In the genomic region with DNA sequence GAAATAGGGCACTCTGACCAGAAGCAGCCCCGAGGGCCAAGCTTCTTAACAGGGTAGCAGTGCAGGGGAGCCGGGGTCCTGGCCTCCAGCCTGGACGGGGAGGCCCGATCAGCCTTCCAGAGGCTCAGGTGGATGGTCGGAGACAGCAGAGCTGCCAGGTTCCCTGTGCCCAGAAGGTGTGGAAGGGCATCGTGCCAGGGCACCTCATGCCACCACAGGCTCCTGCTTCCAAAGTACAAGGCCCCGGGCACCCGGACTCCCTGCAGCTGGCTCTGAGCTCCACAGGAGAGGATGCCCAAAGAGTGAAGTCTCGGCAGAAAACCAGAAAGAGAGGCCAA, we compare ENCODE assay signal across 9 cellular contexts. TPM values are rescaled to one million over a fixed set of nuclear protein-coding genes. Genes with fewer than 3 reads are reported as not detected.
DNase-seq lines count a peak whose midpoint lies in the region; ATAC-seq, FAIRE-seq and TF ChIP-seq lines count a peak whose summit lies in the region.
"Had no signal": no experiment of that assay in that cellular context is flagged by ENCODE, and none has a peak within 500 bp of the region (broad histone marks: within the 10 kb centered on the region; RNA-seq: fewer than 3 reads in every experiment).

No MANE protein-coding gene starts in this region.

- BruUV-seq in HepG2 (replicated peaks; lab: Mats Ljungman, UMichigan) = no TSS peak

- in situ Hi-C loops in astrocyte of the cerebellum (cut with HindIII; ENCODE audit: low sequenced_read_pairs) (loop anchor here (25.0 kb wide), 1 partner anchor 102 kb away; a partner anchor contains a TSS), HepG2 (cut with HindIII; ENCODE audit: extremely low pct_ligation_motif_present, low pct_unique_long_range_greater_than_20kb) (no loop called here)

- H3K79me2 ChIP-seq in Karpas-422 (ENCODE audit: low read length) = peaks cover 60% of the 10 kb centered on the region
- peaks cover 39% of the 10 kb centered on the region for H3K79me2 ChIP-seq in HepG2 (ENCODE audit: insufficient read depth, low read length)

- H3K27ac ChIP-seq in Karpas-422 (ENCODE audit: low read length) (peak overlapping the region; percentile 95), HepG2 (ENCODE audit: extremely low read length, insufficient read depth, low read length) (no peak overlapping the region), substantia nigra (ENCODE audit: low read depth, low read length, poor library complexity, severe bottlenecking) (peak overlapping the region; percentile 74)

- FAIRE-seq in HepG2 (lab: Jason Lieb, UNC) = no peak
- FAIRE-seq: TTC549 had no signal

- H3K4me3 ChIP-seq in Karpas-422 (ENCODE audit: low read length) (peak overlapping the region; percentile 63), astrocyte of the cerebellum (ENCODE audit: low read depth, low read length) (peak overlapping the region; percentile 5), HepG2 (replicated peaks in 1 of 3; ENCODE audit: insufficient read depth in 1 of 3, low read depth in 2 of 3, low read length in 3 of 3) (no peak overlapping the region)

- DNase-seq in Karpas-422 (no peak), astrocyte of the cerebellum (ENCODE audit: low read depth) (no peak), HepG2 (ENCODE audit: low spot score) (no peak), substantia nigra (lab: John Stamatoyannopoulos, UW) (peak in 2 of 49 donors; percentile 65 to 79), NCI-H1436 (lab: John Stamatoyannopoulos, UW) (no peak), MV-4-11 (lab: John Stamatoyannopoulos, UW) (no peak), AML-193 (lab: John Stamatoyannopoulos, UW) (no peak)

- peaks cover 64% of the 10 kb centered on the region for H3K4me1 ChIP-seq in Karpas-422 (ENCODE audit: low read length)
- peaks cover 38% of the 10 kb centered on the region for H3K4me1 ChIP-seq in HepG2 (ENCODE audit: insufficient read depth, low read length)

- H4K20me1 ChIP-seq in Karpas-422 (ENCODE audit: insufficient read depth, low read depth, low read length) (no peaks in the 10 kb centered on the region; the same call in 1 of the 2 replicates), HepG2 (ENCODE audit: insufficient read depth, low read length) (no peaks in the 10 kb centered on the region)

- H3K9me2 ChIP-seq in Karpas-422 (replicated peaks; ENCODE audit: insufficient read depth, low read length) = no peaks in the 10 kb centered on the region

- H3K9ac ChIP-seq in Karpas-422 (ENCODE audit: low read length) (peak overlapping the region; percentile 75), HepG2 (ENCODE audit: insufficient read depth, low read depth, low read length) (no peak overlapping the region)

- H2AFZ ChIP-seq in Karpas-422 (ENCODE audit: low read length) = no peak overlapping the region
- no peak overlapping the region for H2AFZ ChIP-seq in HepG2 (ENCODE audit: low read length)

- no peak for ATAC-seq in HepG2
- ATAC-seq in HG02840 (IDR thresholded peaks at IDR 0.05; ENCODE audit: low FRiP score, unreplicated experiment) = no peak

- intact Hi-C loops in HepG2 (cut with micrococcal nuclease; ENCODE audit: unreplicated experiment) = no loop called here

- CTCF ChIA-PET in HepG2 (lab: Yijun Ruan, JAX; ENCODE audit: low intra/inter-chr PET ratio, low total read pairs) = no interaction called here

- no peak for TF ChIP-seq RAD21 in HepG2 (CRISPR knock-in tag; IDR thresholded peaks at IDR 0.05)

- no peak for TF ChIP-seq CTCF in astrocyte of the cerebellum (IDR thresholded peaks at IDR 0.05; ENCODE audit: low read depth, low read length, missing control alignments)
- TF ChIP-seq CTCF in HepG2 (CRISPR knock-in tag; IDR thresholded peaks at IDR 0.05) = no peak

- TF ChIP-seq POLR2A in HepG2 (IDR thresholded peaks at IDR 0.05; ENCODE audit: insufficient read depth in 1 of 2, low read depth in 2 of 2, low read length in 2 of 2) = no peak

- POLR2A ChIA-PET in HepG2 (lab: Yijun Ruan, JAX) = interaction anchor here (1.3 to 1.7 kb wide), 5 partner anchors 9 to 29 kb away, joined by 3 to 9 read pairs (median 3); no protein-coding TSS in a partner anchor

- TF ChIP-seq EP300 in HepG2 (IDR thresholded peaks at IDR 0.05; ENCODE audit: low read depth in 2 of 2, low read length in 2 of 2) (no peak), HepG2 (CRISPR knock-in tag; IDR thresholded peaks at IDR 0.05; ENCODE audit: borderline replicate concordance) (no peak)

- H3K27me3 ChIP-seq in Karpas-422 (ENCODE audit: low read length) (no peaks in the 10 kb centered on the region), HepG2 (ENCODE audit: control insufficient read depth in 1 of 2, insufficient read depth in 2 of 2, low read length in 2 of 2) (no peaks in the 10 kb centered on the region)

- H3K9me3 ChIP-seq in Karpas-422 (ENCODE audit: low read length) (no peaks in the 10 kb centered on the region), HepG2 (ENCODE audit: low read length) (no peaks in the 10 kb centered on the region)

- H3K4me2 ChIP-seq in Karpas-422 (ENCODE audit: low read depth, low read length, poor library complexity, severe bottlenecking) (peak overlapping the region; percentile 83), HepG2 (ENCODE audit: low read depth, low read length) (no peak overlapping the region)

- H3K36me3 ChIP-seq in Karpas-422 (ENCODE audit: insufficient read depth, low read length) (0 out of 2 replicates have a peak, but pooled peaks cover 3% of the 10 kb centered on the region), HepG2 (replicated peaks in 1 of 2; ENCODE audit: control insufficient read depth in 1 of 2, insufficient read depth in 2 of 2, low read length in 2 of 2) (peaks cover 6 to 28% of the 10 kb centered on the region in 2 experiments; a peak in 4 of 5 replicates)

- WGBS in HepG2 (ENCODE audit: low lambda C conversion rate) = 90% methylated on average over 7 of the region's 9 CpGs

RNA-seq across cellular contexts. Expression of a gene that starts 14.3 kb away (rescaled TPM):
- 30.8 and 77.3 TPM in 2 replicates for total RNA-seq in Karpas-422 (2014; rRNA removed; shearing (Covaris generic); ENCODE audit: low replicate concordance)
- total RNA-seq in HepG2 (2016; rRNA removed; fragmentation: Illumina TruSeq; extraction: Trizol) = 22.0 and 26.6 TPM in 2 replicates
- total RNA-seq in HepG2 (2016; cell fraction: cytosol; rRNA removed; fragmentation: Illumina TruSeq; extraction: Trizol; ENCODE audit: low read depth) = 8.1 and 9.7 TPM in 2 replicates
- total RNA-seq in HepG2 (2016; cell fraction: insoluble cytoplasmic fraction; rRNA removed; fragmentation: Illumina TruSeq; extraction: Trizol) = 22.9 and 29.1 TPM in 2 replicates
- total RNA-seq in HepG2 (2016; cell fraction: membrane; rRNA removed; fragmentation: Illumina TruSeq; extraction: Trizol) = 11.0 and 11.5 TPM in 2 replicates
- total RNA-seq in HepG2 (2016; cell fraction: nucleus; rRNA removed; fragmentation: Illumina TruSeq; extraction: Trizol) = 16.8 and 19.6 TPM in 2 replicates
- 23.6 and 29.4 TPM in 2 replicates for polyA plus RNA-seq in HepG2 (2011; rRNA removed)
- 20.8 and 31.1 TPM in 2 replicates for polyA plus RNA-seq in HepG2 (2011; cell fraction: cytosol; rRNA removed)
- polyA plus RNA-seq in HepG2 (2011; cell fraction: nucleus; rRNA removed) = 42.3 and 43.0 TPM in 2 replicates
- polyA plus RNA-seq in HepG2 (2012) = 18.8 and 23.3 TPM in 2 replicates
- polyA plus RNA-seq in HepG2 (2016; cell fraction: cytosol; fragmentation: Illumina TruSeq; extraction: Trizol; ENCODE audit: low read depth) = 3.5 and 3.9 TPM in 2 replicates
- 29.0 and 35.3 TPM in 2 replicates for polyA plus RNA-seq in HepG2 (2016; cell fraction: insoluble cytoplasmic fraction; fragmentation: Illumina TruSeq; extraction: Trizol; ENCODE audit: low read depth)
- polyA plus RNA-seq in HepG2 (2016; cell fraction: membrane; fragmentation: Illumina TruSeq; extraction: Trizol; ENCODE audit: low read depth) = 7.9 and 9.3 TPM in 2 replicates
- polyA plus RNA-seq in HepG2 (2016; cell fraction: nucleus; fragmentation: Illumina TruSeq; extraction: Trizol; ENCODE audit: insufficient read depth, low read depth) = 33.4 and 34.4 TPM in 2 replicates
- polyA minus RNA-seq in HepG2 (2011; rRNA and poly(A)+ RNA removed; ENCODE audit: low replicate concordance) = 63.9 and 78.7 TPM in 2 replicates
- polyA minus RNA-seq in HepG2 (2011; cell fraction: cytosol; rRNA and poly(A)+ RNA removed) = 21.2 and 28.0 TPM in 2 replicates
- 15.5 and 22.1 TPM in 2 replicates for polyA minus RNA-seq in HepG2 (2011; cell fraction: nucleus; rRNA and poly(A)+ RNA removed)

RNA-seq across cellular contexts. Expression of a gene that starts 19.7 kb away (rescaled TPM):
- total RNA-seq in Karpas-422 (2014; rRNA removed; shearing (Covaris generic); ENCODE audit: low replicate concordance) = 0.15 and 0.22 TPM in 2 replicates
- 0.77 and 1.4 TPM in 2 replicates for total RNA-seq in HepG2 (2016; rRNA removed; fragmentation: Illumina TruSeq; extraction: Trizol)
- total RNA-seq in HepG2 (2016; cell fraction: cytosol; rRNA removed; fragmentation: Illumina TruSeq; extraction: Trizol; ENCODE audit: low read depth) = 0.10 and 0.35 TPM in 2 replicates
- 0.42 and 1.4 TPM in 2 replicates for total RNA-seq in HepG2 (2016; cell fraction: insoluble cytoplasmic fraction; rRNA removed; fragmentation: Illumina TruSeq; extraction: Trizol)
- 0.37 and 0.38 TPM in 2 replicates for total RNA-seq in HepG2 (2016; cell fraction: membrane; rRNA removed; fragmentation: Illumina TruSeq; extraction: Trizol)
- total RNA-seq in HepG2 (2016; cell fraction: nucleus; rRNA removed; fragmentation: Illumina TruSeq; extraction: Trizol) = 1.8 and 2.0 TPM in 2 replicates
- 0.55 and 0.99 TPM in 2 replicates for polyA plus RNA-seq in HepG2 (2011; rRNA removed)
- polyA plus RNA-seq in HepG2 (2011; cell fraction: cytosol; rRNA removed) = 0.34 and 0.54 TPM in 2 replicates
- 6.3 and 7.3 TPM in 2 replicates for polyA plus RNA-seq in HepG2 (2011; cell fraction: nucleus; rRNA removed)
- 1.2 and 1.3 TPM in 2 replicates for polyA plus RNA-seq in HepG2 (2012)
- 0.06 and 0.11 TPM in 2 replicates for polyA plus RNA-seq in HepG2 (2016; cell fraction: cytosol; fragmentation: Illumina TruSeq; extraction: Trizol; ENCODE audit: low read depth)
- polyA plus RNA-seq in HepG2 (2016; cell fraction: insoluble cytoplasmic fraction; fragmentation: Illumina TruSeq; extraction: Trizol; ENCODE audit: low read depth) = 0.63 and 0.75 TPM in 2 replicates
- 0.24 and 0.70 TPM in 2 replicates for polyA plus RNA-seq in HepG2 (2016; cell fraction: membrane; fragmentation: Illumina TruSeq; extraction: Trizol; ENCODE audit: low read depth)
- polyA plus RNA-seq in HepG2 (2016; cell fraction: nucleus; fragmentation: Illumina TruSeq; extraction: Trizol; ENCODE audit: insufficient read depth, low read depth) = 4.9 and 5.6 TPM in 2 replicates
- 1.3 and 2.7 TPM in 2 replicates for polyA minus RNA-seq in HepG2 (2011; rRNA and poly(A)+ RNA removed; ENCODE audit: low replicate concordance)
- polyA minus RNA-seq in HepG2 (2011; cell fraction: cytosol; rRNA and poly(A)+ RNA removed) = 0.59 and 1.6 TPM in 2 replicates
- polyA minus RNA-seq in HepG2 (2011; cell fraction: nucleus; rRNA and poly(A)+ RNA removed) = 1.9 and 4.0 TPM in 2 replicates

RNA-seq across cellular contexts. Expression of a gene that starts 52.9 kb away (rescaled TPM):
- 16.2 and 24.6 TPM in 2 replicates for total RNA-seq in Karpas-422 (2014; rRNA removed; shearing (Covaris generic); ENCODE audit: low replicate concordance)
- total RNA-seq in HepG2 (2016; rRNA removed; fragmentation: Illumina TruSeq; extraction: Trizol) = 6.5 and 6.7 TPM in 2 replicates
- total RNA-seq in HepG2 (2016; cell fraction: cytosol; rRNA removed; fragmentation: Illumina TruSeq; extraction: Trizol; ENCODE audit: low read depth) = 5.0 and 5.3 TPM in 2 replicates
- 5.7 and 6.9 TPM in 2 replicates for total RNA-seq in HepG2 (2016; cell fraction: insoluble cytoplasmic fraction; rRNA removed; fragmentation: Illumina TruSeq; extraction: Trizol)
- total RNA-seq in HepG2 (2016; cell fraction: membrane; rRNA removed; fragmentation: Illumina TruSeq; extraction: Trizol) = 3.5 and 4.7 TPM in 2 replicates
- 7.1 and 8.3 TPM in 2 replicates for total RNA-seq in HepG2 (2016; cell fraction: nucleus; rRNA removed; fragmentation: Illumina TruSeq; extraction: Trizol)
- 8.0 and 13.2 TPM in 2 replicates for polyA plus RNA-seq in HepG2 (2011; rRNA removed)
- polyA plus RNA-seq in HepG2 (2011; cell fraction: cytosol; rRNA removed) = 4.6 and 6.5 TPM in 2 replicates
- polyA plus RNA-seq in HepG2 (2011; cell fraction: nucleus; rRNA removed) = 81.8 and 92.1 TPM in 2 replicates
- 14.9 and 21.4 TPM in 2 replicates for polyA plus RNA-seq in HepG2 (2012)
- 1.0 and 1.2 TPM in 2 replicates for polyA plus RNA-seq in HepG2 (2016; cell fraction: cytosol; fragmentation: Illumina TruSeq; extraction: Trizol; ENCODE audit: low read depth)
- 5.5 and 7.6 TPM in 2 replicates for polyA plus RNA-seq in HepG2 (2016; cell fraction: insoluble cytoplasmic fraction; fragmentation: Illumina TruSeq; extraction: Trizol; ENCODE audit: low read depth)
- polyA plus RNA-seq in HepG2 (2016; cell fraction: membrane; fragmentation: Illumina TruSeq; extraction: Trizol; ENCODE audit: low read depth) = 1.9 and 2.0 TPM in 2 replicates
- polyA plus RNA-seq in HepG2 (2016; cell fraction: nucleus; fragmentation: Illumina TruSeq; extraction: Trizol; ENCODE audit: insufficient read depth, low read depth) = 19.9 and 22.1 TPM in 2 replicates
- 20.7 and 23.4 TPM in 2 replicates for polyA minus RNA-seq in HepG2 (2011; rRNA and poly(A)+ RNA removed; ENCODE audit: low replicate concordance)
- 11.5 and 17.2 TPM in 2 replicates for polyA minus RNA-seq in HepG2 (2011; cell fraction: cytosol; rRNA and poly(A)+ RNA removed)
- polyA minus RNA-seq in HepG2 (2011; cell fraction: nucleus; rRNA and poly(A)+ RNA removed) = 24.7 and 27.0 TPM in 2 replicates

RNA-seq across cellular contexts. Expression of a gene that starts 53.8 kb away (rescaled TPM):
- total RNA-seq in Karpas-422 (2014; rRNA removed; shearing (Covaris generic); ENCODE audit: low replicate concordance) = 27.6 and 28.3 TPM in 2 replicates
- 15.3 and 20.5 TPM in 2 replicates for total RNA-seq in HepG2 (2016; rRNA removed; fragmentation: Illumina TruSeq; extraction: Trizol)
- total RNA-seq in HepG2 (2016; cell fraction: cytosol; rRNA removed; fragmentation: Illumina TruSeq; extraction: Trizol; ENCODE audit: low read depth) = 3.8 and 4.3 TPM in 2 replicates
- 11.7 and 21.5 TPM in 2 replicates for total RNA-seq in HepG2 (2016; cell fraction: insoluble cytoplasmic fraction; rRNA removed; fragmentation: Illumina TruSeq; extraction: Trizol)
- 9.8 and 11.2 TPM in 2 replicates for total RNA-seq in HepG2 (2016; cell fraction: membrane; rRNA removed; fragmentation: Illumina TruSeq; extraction: Trizol)
- 16.8 and 17.9 TPM in 2 replicates for total RNA-seq in HepG2 (2016; cell fraction: nucleus; rRNA removed; fragmentation: Illumina TruSeq; extraction: Trizol)
- 27.3 and 30.9 TPM in 2 replicates for polyA plus RNA-seq in HepG2 (2011; rRNA removed)
- 11.1 and 16.7 TPM in 2 replicates for polyA plus RNA-seq in HepG2 (2011; cell fraction: cytosol; rRNA removed)
- 97.2 and 109 TPM in 2 replicates for polyA plus RNA-seq in HepG2 (2011; cell fraction: nucleus; rRNA removed)
- polyA plus RNA-seq in HepG2 (2012) = 19.6 and 26.4 TPM in 2 replicates
- polyA plus RNA-seq in HepG2 (2016; cell fraction: cytosol; fragmentation: Illumina TruSeq; extraction: Trizol; ENCODE audit: low read depth) = 5.0 and 5.9 TPM in 2 replicates
- polyA plus RNA-seq in HepG2 (2016; cell fraction: insoluble cytoplasmic fraction; fragmentation: Illumina TruSeq; extraction: Trizol; ENCODE audit: low read depth) = 24.4 and 31.0 TPM in 2 replicates
- 13.6 and 15.0 TPM in 2 replicates for polyA plus RNA-seq in HepG2 (2016; cell fraction: membrane; fragmentation: Illumina TruSeq; extraction: Trizol; ENCODE audit: low read depth)
- polyA plus RNA-seq in HepG2 (2016; cell fraction: nucleus; fragmentation: Illumina TruSeq; extraction: Trizol; ENCODE audit: insufficient read depth, low read depth) = 70.2 and 70.8 TPM in 2 replicates
- 38.1 and 40.7 TPM in 2 replicates for polyA minus RNA-seq in HepG2 (2011; rRNA and poly(A)+ RNA removed; ENCODE audit: low replicate concordance)
- 14.8 and 15.4 TPM in 2 replicates for polyA minus RNA-seq in HepG2 (2011; cell fraction: cytosol; rRNA and poly(A)+ RNA removed)
- polyA minus RNA-seq in HepG2 (2011; cell fraction: nucleus; rRNA and poly(A)+ RNA removed) = 11.1 and 15.7 TPM in 2 replicates

Comparison
In these comparisons a context has a peak if more than half of its experiments do, and no peak if none do; other contexts are left out.
1. H3K4me3 ChIP-seq: peak in Karpas-422 (single experiment) and astrocyte of the cerebellum (single experiment); none in HepG2 (0 of 3).